ENCODE assay signal across 1 cellular context in genomic region chr3:113746955-113747718, GRCh38.
TF ChIP-seq lines count a peak whose summit lies in the region.

Gene ATP6V1A (plus strand): TSS chr3:113747035. CDS start chr3:113778754, 31,719 bp downstream.

TF ChIP-seq in K562, 482 proteins besides CTCF, POLR2A, EP300 and RAD21 (continued from another document and continues in another):
- TF ChIP-seq CEBPZ (IDR thresholded peaks at IDR 0.05; ENCODE audit: borderline replicate concordance, low read depth, low read length) (no peak), ZNF354B (CRISPR knock-in tag; IDR thresholded peaks at IDR 0.05) (no peak), TSHZ1 (CRISPR knock-in tag; IDR thresholded peaks at IDR 0.05) (no peak), E2F5 (CRISPR knock-in tag; IDR thresholded peaks at IDR 0.05) (no peak), ZNF398 (CRISPR knock-in tag; IDR thresholded peaks at IDR 0.05) (no peak), EZH2 (IDR thresholded peaks at IDR 0.05; ENCODE audit: borderline replicate concordance, low read depth, low read length) (no peak), BRD4 (IDR thresholded peaks at IDR 0.05) (no peak), SRF (CRISPR knock-in tag; IDR thresholded peaks at IDR 0.05) (no peak), E2F1 (CRISPR knock-in tag; IDR thresholded peaks at IDR 0.05) (no peak), ZBTB7A (IDR thresholded peaks at IDR 0.05; ENCODE audit: borderline replicate concordance, control insufficient read depth, low read depth, low read length) (no peak), KAT7 (CRISPR knock-in tag; IDR thresholded peaks at IDR 0.05; ENCODE audit: borderline replicate concordance) (0 out of 2 replicates have a peak, but pooled peaks have one; percentile 20), PTTG1 (tag; IDR thresholded peaks at IDR 0.05; ENCODE audit: low read depth) (no peak), ZNF263 (CRISPR knock-in tag; IDR thresholded peaks at IDR 0.05; ENCODE audit: borderline replicate concordance) (no peak), ZNF75A (CRISPR knock-in tag; IDR thresholded peaks at IDR 0.05) (no peak), POLR2AphosphoS2 (IDR thresholded peaks at IDR 0.05; ENCODE audit: low read length) (no peak), CBX3 (IDR thresholded peaks at IDR 0.05; ENCODE audit: borderline replicate concordance in 1 of 2, low read length in 2 of 2) (no peak), ZNF253 (CRISPR knock-in tag; conservative IDR thresholded peaks at IDR 0.05) (no peak), ELF4 (CRISPR knock-in tag; IDR thresholded peaks at IDR 0.05) (no peak), EGR1 (conservative IDR thresholded peaks at IDR 0.05) (no peak), ZNF140 (CRISPR knock-in tag; IDR thresholded peaks at IDR 0.05) (no peak), ZBTB33 (CRISPR knock-in tag; IDR thresholded peaks at IDR 0.05) (no peak), HINFP (tag; conservative IDR thresholded peaks at IDR 0.05; ENCODE audit: low read depth) (no peak), PHF8 (IDR thresholded peaks at IDR 0.05; ENCODE audit: borderline replicate concordance, low read length) (peak; percentile 39; the same call in 1 of the 2 replicates), ELK3 (CRISPR knock-in tag; IDR thresholded peaks at IDR 0.05) (no peak), ZC3H8 (IDR thresholded peaks at IDR 0.05) (0 out of 2 replicates have a peak, but pooled peaks have one; percentile 52), ETS2 (tag; IDR thresholded peaks at IDR 0.05; ENCODE audit: borderline replicate concordance, poor library complexity, severe bottlenecking) (no peak), ZNF717 (CRISPR knock-in tag; IDR thresholded peaks at IDR 0.05) (no peak), GTF2E2 (tag; IDR thresholded peaks at IDR 0.05) (no peak), ZNF511 (CRISPR knock-in tag; IDR thresholded peaks at IDR 0.05) (no peak), SRSF7 (optimal IDR thresholded peaks at IDR 0.05; ENCODE audit: low read depth, low read length) (no peak), PRPF4 (IDR thresholded peaks at IDR 0.05; ENCODE audit: insufficient read depth, low read depth, low read length, poor library complexity, severe bottlenecking) (no peak), HDAC6 (IDR thresholded peaks at IDR 0.05; ENCODE audit: low read depth, low read length) (no peak), DIDO1 (tag; IDR thresholded peaks at IDR 0.05; ENCODE audit: low read depth) (no peak), PPARD (CRISPR knock-in tag; IDR thresholded peaks at IDR 0.05) (no peak), SUPT5H (IDR thresholded peaks at IDR 0.05) (peak; percentile 61), ZNF644 (tag; IDR thresholded peaks at IDR 0.05; ENCODE audit: low read depth) (no peak), JUND (IDR thresholded peaks at IDR 0.05; ENCODE audit: borderline replicate concordance, low read depth, low read length) (no peak), JUND (tag; IDR thresholded peaks at IDR 0.05; ENCODE audit: borderline replicate concordance, low read depth, low read length) (no peak), SIN3A (IDR thresholded peaks at IDR 0.05; ENCODE audit: borderline replicate concordance in 2 of 2, control insufficient read depth in 1 of 2, low read depth in 2 of 2, low read length in 2 of 2) (peak in 1 of 2 experiments; percentile 28; a peak in 1 of 4 replicates), HOMEZ (CRISPR knock-in tag; IDR thresholded peaks at IDR 0.05) (no peak), FUS (optimal IDR thresholded peaks at IDR 0.05; ENCODE audit: low read depth, low read length) (no peak), MAZ (CRISPR knock-in tag; conservative IDR thresholded peaks at IDR 0.05 in 1 of 2, IDR thresholded peaks at IDR 0.05 in 1 of 2) (no peak), GTF2B (IDR thresholded peaks at IDR 0.05; ENCODE audit: extremely low read depth, insufficient read length) (no peak)
